Comparison of ENCODE assay signal across 33 cellular contexts in the genomic region with DNA sequence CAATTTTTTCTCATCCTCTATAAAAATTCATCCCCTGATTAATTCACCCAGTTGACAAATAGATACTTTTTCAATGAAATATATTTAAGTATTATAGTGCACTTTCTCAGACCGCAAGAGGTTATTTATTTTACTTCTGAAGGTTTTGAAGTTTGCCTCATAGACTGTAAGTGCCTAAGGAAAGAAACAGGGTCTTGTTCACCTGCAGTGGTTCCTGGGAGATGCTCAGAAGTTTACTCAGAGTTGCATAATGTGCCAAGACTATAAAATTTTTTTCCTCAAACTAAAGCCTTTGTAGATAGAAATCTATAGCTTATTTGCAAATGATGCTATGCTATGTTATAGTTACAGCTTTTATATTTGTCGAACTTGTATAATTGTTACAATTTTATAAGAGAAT.
"Had no signal": no experiment of that assay in that cellular context is flagged by ENCODE, and none has a peak within 500 bp of the region (broad histone marks: within the 10 kb centered on the region; RNA-seq: fewer than 3 reads in every experiment).

No MANE protein-coding gene starts in this region.

- H3K27me3 ChIP-seq: ascending aorta, cardiac muscle cell had no signal

- H3K4me3 ChIP-seq: ascending aorta, cardiac muscle cell had no signal

- ATAC-seq: activated CD8-positive, alpha-beta T cell treated with anti-CD3 and anti-CD28 coated beads for 36 hours; activated naive CD8-positive, alpha-beta T cell treated with anti-CD3 and anti-CD28 coated beads, Interleukin-2, amount 50 U/mL, for 24 hours had no signal

- H3K9me3 ChIP-seq: ascending aorta had no signal

- H3K36me3 ChIP-seq: ascending aorta, cardiac muscle cell had no signal

- H3K27ac ChIP-seq: ascending aorta, cardiac muscle cell, VCaP had no signal

- H3K27ac Mint-ChIP-seq: activated B cell treated with CpG ODN at 0.5 μM for 24 hours; activated CD4-positive, alpha-beta memory T cell treated with anti-CD3 and anti-CD28 coated beads for 36 hours; activated CD4-positive, alpha-beta T cell treated with anti-CD3 and anti-CD28 coated beads, Interleukin-2, amount 10 ng/mL, durations not matched to agents 24 days and 14 days; activated CD8-positive, alpha-beta T cell treated with anti-CD3 and anti-CD28 coated beads for 36 hours; activated naive CD4-positive, alpha-beta T cell treated with anti-CD3 and anti-CD28 coated beads, Interleukin-2, amount 10 ng/mL, durations not matched to agents 7 days and 5 days; activated naive CD4-positive, alpha-beta T cell treated with anti-CD3 and anti-CD28 coated beads, Interleukin-2, amount 50 U/mL, for 24 hours; activated naive CD8-positive, alpha-beta T cell; activated naive CD8-positive, alpha-beta T cell treated with anti-CD3 and anti-CD28 coated beads, Interleukin-2, amount 10 ng/mL, durations not matched to agents 7 days and 5 days; activated naive CD8-positive, alpha-beta T cell treated with anti-CD3 and anti-CD28 coated beads, Interleukin-2, amount 50 U/mL, for 24 hours; activated T-cell treated with anti-CD3 and anti-CD28 coated beads, Interleukin-2, amount 50 U/mL, for 24 hours; activated T-helper 2 cell treated with anti-CD3 and anti-CD28 coated beads, Interferon-gamma antibody, Interleukin-2, Interleukin-4, amounts not matched to agents 10 μg/mL and 5 μg/mL and 100 μg/mL, durations not matched to agents 14 hours and 24 hours and 36 hours; brain; T-helper 1 cell treated with Interleukin-12 subunit alpha and Interleukin-12 subunit beta and Interleukin-4 antibody, amounts not matched to agents 30 μg/mL and 1 μg/mL, for 36 hours; T-helper 2 cell treated with Interferon-gamma antibody and Interleukin-4, amounts not matched to agents 5 μg/mL and 100 μg/mL, for 36 hours had no signal

- DNase-seq: activated B cell treated with CpG ODN at 0.5 μM for 24 hours; activated CD4-positive, alpha-beta memory T cell treated with anti-CD3 and anti-CD28 coated beads for 36 hours; activated CD4-positive, alpha-beta T cell treated with anti-CD3 and anti-CD28 coated beads for 4 hours; activated CD4-positive, alpha-beta T cell treated with anti-CD3 and anti-CD28 coated beads, Interleukin-2, amount 10 ng/mL, durations not matched to agents 24 days and 14 days; activated CD4-positive, alpha-beta T cell treated with anti-CD3 and anti-CD28 coated beads, Interleukin-2, amount 50 U/mL, for 1 hour; activated CD4-positive, alpha-beta T cell treated with anti-CD3 and anti-CD28 coated beads, Interleukin-2, amount 50 U/mL, for 4 hours; activated CD4-positive, CD25-positive, alpha-beta regulatory T cell treated with anti-CD3 and anti-CD28 coated beads, Interleukin-2, amount 50 U/mL, for 72 hours; activated CD8-positive, alpha-beta memory T cell treated with anti-CD3 and anti-CD28 coated beads, Interleukin-2, amount 50 U/mL, for 4 hours; activated CD8-positive, alpha-beta T cell treated with anti-CD3 and anti-CD28 coated beads for 36 hours; activated effector memory CD4-positive, alpha-beta T cell treated with Interleukin-2 at 50 U/mL for 16 hours; activated gamma-delta T cell; activated naive CD4-positive, alpha-beta T cell treated with anti-CD3 and anti-CD28 coated beads, Interleukin-2, amount 10 ng/mL, durations not matched to agents 7 days and 5 days; activated naive CD4-positive, alpha-beta T cell treated with Interleukin-2 at 50 U/mL for 16 hours; activated naive CD8-positive, alpha-beta T cell treated with anti-CD3 and anti-CD28 coated beads, Interleukin-2, amount 10 ng/mL, durations not matched to agents 7 days and 5 days; activated naive CD8-positive, alpha-beta T cell treated with anti-CD3 and anti-CD28 coated beads, Interleukin-2, amount 50 U/mL, for 24 hours; activated T-cell treated with anti-CD3 and anti-CD28 coated beads, Interleukin-2, amount 50 U/mL, for 24 hours; activated T-cell treated with anti-CD3 and anti-CD28 coated beads, Interleukin-2, amount 50 U/mL, for 48 hours; amygdala; anterior cingulate cortex; caudate nucleus; cerebellar nuclear complex; T-helper 2 cell; T-helper 9 cell had no signal

- H3K27me3 Mint-ChIP-seq: activated B cell treated with CpG ODN at 0.5 μM for 24 hours; activated CD4-positive, alpha-beta memory T cell treated with anti-CD3 and anti-CD28 coated beads for 36 hours; activated CD4-positive, alpha-beta T cell treated with anti-CD3 and anti-CD28 coated beads, Interleukin-2, amount 10 ng/mL, durations not matched to agents 24 days and 14 days; activated CD8-positive, alpha-beta T cell treated with anti-CD3 and anti-CD28 coated beads for 36 hours; activated naive CD4-positive, alpha-beta T cell treated with anti-CD3 and anti-CD28 coated beads, Interleukin-2, amount 10 ng/mL, durations not matched to agents 7 days and 5 days; activated naive CD4-positive, alpha-beta T cell treated with anti-CD3 and anti-CD28 coated beads, Interleukin-2, amount 50 U/mL, for 24 hours; activated naive CD8-positive, alpha-beta T cell; activated naive CD8-positive, alpha-beta T cell treated with anti-CD3 and anti-CD28 coated beads, Interleukin-2, amount 10 ng/mL, durations not matched to agents 7 days and 5 days; activated naive CD8-positive, alpha-beta T cell treated with anti-CD3 and anti-CD28 coated beads, Interleukin-2, amount 50 U/mL, for 24 hours; activated T-cell treated with anti-CD3 and anti-CD28 coated beads, Interleukin-2, amount 50 U/mL, for 24 hours; central memory CD8-positive, alpha-beta T cell had no signal

- H3K4me3 Mint-ChIP-seq: activated B cell treated with CpG ODN at 0.5 μM for 24 hours; activated CD4-positive, alpha-beta memory T cell treated with anti-CD3 and anti-CD28 coated beads for 36 hours; activated CD4-positive, alpha-beta T cell treated with anti-CD3 and anti-CD28 coated beads, Interleukin-2, amount 10 ng/mL, durations not matched to agents 24 days and 14 days; activated CD8-positive, alpha-beta T cell treated with anti-CD3 and anti-CD28 coated beads for 36 hours; activated naive CD4-positive, alpha-beta T cell treated with anti-CD3 and anti-CD28 coated beads, Interleukin-2, amount 10 ng/mL, durations not matched to agents 7 days and 5 days; activated naive CD4-positive, alpha-beta T cell treated with anti-CD3 and anti-CD28 coated beads, Interleukin-2, amount 50 U/mL, for 24 hours; activated naive CD8-positive, alpha-beta T cell; activated naive CD8-positive, alpha-beta T cell treated with anti-CD3 and anti-CD28 coated beads, Interleukin-2, amount 10 ng/mL, durations not matched to agents 7 days and 5 days; activated naive CD8-positive, alpha-beta T cell treated with anti-CD3 and anti-CD28 coated beads, Interleukin-2, amount 50 U/mL, for 24 hours; activated T-cell treated with anti-CD3 and anti-CD28 coated beads, Interleukin-2, amount 50 U/mL, for 24 hours; brain; central memory CD8-positive, alpha-beta T cell; T-helper 1 cell treated with Interleukin-12 subunit alpha and Interleukin-12 subunit beta and Interleukin-4 antibody, amounts not matched to agents 30 μg/mL and 1 μg/mL, for 36 hours; T-helper 2 cell treated with Interferon-gamma antibody and Interleukin-4, amounts not matched to agents 5 μg/mL and 100 μg/mL, for 36 hours had no signal

- H3K9me3 Mint-ChIP-seq: activated B cell treated with CpG ODN at 0.5 μM for 24 hours; activated CD4-positive, alpha-beta memory T cell treated with anti-CD3 and anti-CD28 coated beads for 36 hours; activated CD4-positive, alpha-beta T cell treated with anti-CD3 and anti-CD28 coated beads, Interleukin-2, amount 10 ng/mL, durations not matched to agents 24 days and 14 days; activated CD8-positive, alpha-beta T cell treated with anti-CD3 and anti-CD28 coated beads for 36 hours; activated naive CD4-positive, alpha-beta T cell treated with anti-CD3 and anti-CD28 coated beads, Interleukin-2, amount 10 ng/mL, durations not matched to agents 7 days and 5 days; activated naive CD4-positive, alpha-beta T cell treated with anti-CD3 and anti-CD28 coated beads, Interleukin-2, amount 50 U/mL, for 24 hours; activated T-cell treated with anti-CD3 and anti-CD28 coated beads, Interleukin-2, amount 50 U/mL, for 24 hours; activated T-helper 2 cell treated with anti-CD3 and anti-CD28 coated beads, Interferon-gamma antibody, Interleukin-2, Interleukin-4, amounts not matched to agents 10 μg/mL and 5 μg/mL and 100 μg/mL, durations not matched to agents 14 hours and 24 hours and 36 hours; brain; central memory CD8-positive, alpha-beta T cell; T-helper 1 cell treated with Interleukin-12 subunit alpha and Interleukin-12 subunit beta and Interleukin-4 antibody, amounts not matched to agents 30 μg/mL and 1 μg/mL, for 36 hours; T-helper 2 cell treated with Interferon-gamma antibody and Interleukin-4, amounts not matched to agents 5 μg/mL and 100 μg/mL, for 36 hours had no signal

- H3K4me1 Mint-ChIP-seq: activated naive CD4-positive, alpha-beta T cell treated with anti-CD3 and anti-CD28 coated beads, Interleukin-2, amount 10 ng/mL, durations not matched to agents 7 days and 5 days; brain had no signal
